14 cellular contexts compared by ENCODE assay signal in genomic region chr15:84782346-84782745, GRCh38.
"Had no signal": no experiment of that assay in that cellular context is flagged by ENCODE, and none has a peak within 500 bp of the region (broad histone marks: within the 10 kb centered on the region; RNA-seq: fewer than 3 reads in every experiment).

No MANE protein-coding gene starts in this region.

- H3K27ac ChIP-seq: right lobe of liver, upper lobe of left lung had no signal

- H3K4me3 Mint-ChIP-seq: activated T-cell treated with anti-CD3 and anti-CD28 coated beads, Interleukin-2, amount 50 U/mL, for 4 hours; natural killer cell treated with Interleukin-12 subunit alpha and Interleukin-12 subunit beta and Interleukin-15 and Interleukin-18, amount 100 ng/mL, for 72 hours had no signal

- ATAC-seq: activated T-cell treated with anti-CD3 and anti-CD28 coated beads, Interleukin-2, amount 50 U/mL, for 4 hours; left ventricle myocardium superior; natural killer cell treated with Interleukin-12 subunit alpha and Interleukin-12 subunit beta and Interleukin-15 and Interleukin-18, amount 100 ng/mL, for 72 hours; right lobe of liver had no signal

- H3K9me3 Mint-ChIP-seq: activated T-cell treated with anti-CD3 and anti-CD28 coated beads, Interleukin-2, amount 50 U/mL, for 4 hours; natural killer cell treated with Interleukin-12 subunit alpha and Interleukin-12 subunit beta and Interleukin-15 and Interleukin-18, amount 100 ng/mL, for 72 hours had no signal

- H3K27me3 ChIP-seq: cardiac muscle cell, right lobe of liver, upper lobe of left lung had no signal

- H3K27ac Mint-ChIP-seq: natural killer cell treated with Interleukin-12 subunit alpha and Interleukin-12 subunit beta and Interleukin-15 and Interleukin-18, amount 100 ng/mL, for 72 hours; progenitor cell of endocrine pancreas had no signal

- H3K9me3 ChIP-seq: right lobe of liver, upper lobe of left lung had no signal

- DNase-seq: activated CD4-positive, CD25-positive, alpha-beta regulatory T cell; activated gamma-delta T cell treated with Interleukin-2 at 50 U/mL for 16 hours; activated T-cell treated with anti-CD3 and anti-CD28 coated beads, Interleukin-2, amount 50 U/mL, for 4 hours; kidney; left ventricle myocardium superior; mesenchymal stem cell; occipital lobe; right lobe of liver; stimulated activated CD4-positive, alpha-beta T cell treated with anti-CD3 and anti-CD28 coated beads, Interleukin-2, amount 100 ng/mL, for 24 hours; stimulated activated naive CD4-positive, alpha-beta T cell treated with Interleukin-2 at 50 U/mL for 16 hours; upper lobe of left lung had no signal

- H3K27me3 Mint-ChIP-seq: natural killer cell treated with Interleukin-12 subunit alpha and Interleukin-12 subunit beta and Interleukin-15 and Interleukin-18, amount 100 ng/mL, for 72 hours; progenitor cell of endocrine pancreas had no signal
